ENCODE assay signal across 1 cellular context in the genomic region with DNA sequence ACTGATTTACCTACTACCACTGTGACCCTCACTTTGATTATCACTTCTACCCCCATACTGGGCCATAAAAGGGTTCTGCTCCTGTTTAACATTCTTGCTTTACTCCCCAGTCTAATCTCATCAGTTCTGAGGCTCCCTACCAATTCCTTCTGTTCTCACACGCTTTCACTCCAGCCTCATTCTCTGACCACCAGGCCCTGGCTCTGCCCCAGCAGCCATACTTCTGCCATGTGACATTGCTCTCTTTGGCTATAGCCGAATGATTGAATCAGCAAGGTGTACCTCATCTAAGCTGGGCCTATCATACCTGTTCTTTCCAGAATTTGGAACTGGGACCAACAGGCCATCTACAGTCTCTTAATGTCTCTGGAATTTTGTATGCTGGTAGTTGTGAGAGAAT.
TF ChIP-seq lines count a peak whose summit lies in the region.

No MANE protein-coding gene starts in this region.

TF ChIP-seq in GM23338, 12 proteins besides CTCF, POLR2A, EP300 and RAD21 (continued from another document):
- TF ChIP-seq, protein P1, sequence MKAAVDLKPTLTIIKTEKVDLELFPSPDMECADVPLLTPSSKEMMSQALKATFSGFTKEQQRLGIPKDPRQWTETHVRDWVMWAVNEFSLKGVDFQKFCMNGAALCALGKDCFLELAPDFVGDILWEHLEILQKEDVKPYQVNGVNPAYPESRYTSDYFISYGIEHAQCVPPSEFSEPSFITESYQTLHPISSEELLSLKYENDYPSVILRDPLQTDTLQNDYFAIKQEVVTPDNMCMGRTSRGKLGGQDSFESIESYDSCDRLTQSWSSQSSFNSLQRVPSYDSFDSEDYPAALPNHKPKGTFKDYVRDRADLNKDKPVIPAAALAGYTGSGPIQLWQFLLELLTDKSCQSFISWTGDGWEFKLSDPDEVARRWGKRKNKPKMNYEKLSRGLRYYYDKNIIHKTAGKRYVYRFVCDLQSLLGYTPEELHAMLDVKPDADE (IDR thresholded peaks at IDR 0.05) = no peak
- TF ChIP-seq CREB1 (CRISPR knock-in tag; IDR thresholded peaks at IDR 0.05; ENCODE audit: low read depth) (no peak), NANOG (IDR thresholded peaks at IDR 0.05; ENCODE audit: borderline replicate concordance) (no peak), POLR2AphosphoS5 (IDR thresholded peaks at IDR 0.05; ENCODE audit: low read depth) (no peak), EZH2phosphoT487 (IDR thresholded peaks at IDR 0.05; ENCODE audit: unreplicated experiment) (no peak), ZNF331 (CRISPR knock-in tag; IDR thresholded peaks at IDR 0.05; ENCODE audit: low read depth) (no peak), ZNF114 (CRISPR knock-in tag; IDR thresholded peaks at IDR 0.05) (no peak)
- TF ChIP-seq, protein P2, sequence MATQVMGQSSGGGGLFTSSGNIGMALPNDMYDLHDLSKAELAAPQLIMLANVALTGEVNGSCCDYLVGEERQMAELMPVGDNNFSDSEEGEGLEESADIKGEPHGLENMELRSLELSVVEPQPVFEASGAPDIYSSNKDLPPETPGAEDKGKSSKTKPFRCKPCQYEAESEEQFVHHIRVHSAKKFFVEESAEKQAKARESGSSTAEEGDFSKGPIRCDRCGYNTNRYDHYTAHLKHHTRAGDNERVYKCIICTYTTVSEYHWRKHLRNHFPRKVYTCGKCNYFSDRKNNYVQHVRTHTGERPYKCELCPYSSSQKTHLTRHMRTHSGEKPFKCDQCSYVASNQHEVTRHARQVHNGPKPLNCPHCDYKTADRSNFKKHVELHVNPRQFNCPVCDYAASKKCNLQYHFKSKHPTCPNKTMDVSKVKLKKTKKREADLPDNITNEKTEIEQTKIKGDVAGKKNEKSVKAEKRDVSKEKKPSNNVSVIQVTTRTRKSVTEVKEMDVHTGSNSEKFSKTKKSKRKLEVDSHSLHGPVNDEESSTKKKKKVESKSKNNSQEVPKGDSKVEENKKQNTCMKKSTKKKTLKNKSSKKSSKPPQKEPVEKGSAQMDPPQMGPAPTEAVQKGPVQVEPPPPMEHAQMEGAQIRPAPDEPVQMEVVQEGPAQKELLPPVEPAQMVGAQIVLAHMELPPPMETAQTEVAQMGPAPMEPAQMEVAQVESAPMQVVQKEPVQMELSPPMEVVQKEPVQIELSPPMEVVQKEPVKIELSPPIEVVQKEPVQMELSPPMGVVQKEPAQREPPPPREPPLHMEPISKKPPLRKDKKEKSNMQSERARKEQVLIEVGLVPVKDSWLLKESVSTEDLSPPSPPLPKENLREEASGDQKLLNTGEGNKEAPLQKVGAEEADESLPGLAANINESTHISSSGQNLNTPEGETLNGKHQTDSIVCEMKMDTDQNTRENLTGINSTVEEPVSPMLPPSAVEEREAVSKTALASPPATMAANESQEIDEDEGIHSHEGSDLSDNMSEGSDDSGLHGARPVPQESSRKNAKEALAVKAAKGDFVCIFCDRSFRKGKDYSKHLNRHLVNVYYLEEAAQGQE (IDR thresholded peaks at IDR 0.05; ENCODE audit: unreplicated experiment) = no peak
- TF ChIP-seq, protein P3, sequence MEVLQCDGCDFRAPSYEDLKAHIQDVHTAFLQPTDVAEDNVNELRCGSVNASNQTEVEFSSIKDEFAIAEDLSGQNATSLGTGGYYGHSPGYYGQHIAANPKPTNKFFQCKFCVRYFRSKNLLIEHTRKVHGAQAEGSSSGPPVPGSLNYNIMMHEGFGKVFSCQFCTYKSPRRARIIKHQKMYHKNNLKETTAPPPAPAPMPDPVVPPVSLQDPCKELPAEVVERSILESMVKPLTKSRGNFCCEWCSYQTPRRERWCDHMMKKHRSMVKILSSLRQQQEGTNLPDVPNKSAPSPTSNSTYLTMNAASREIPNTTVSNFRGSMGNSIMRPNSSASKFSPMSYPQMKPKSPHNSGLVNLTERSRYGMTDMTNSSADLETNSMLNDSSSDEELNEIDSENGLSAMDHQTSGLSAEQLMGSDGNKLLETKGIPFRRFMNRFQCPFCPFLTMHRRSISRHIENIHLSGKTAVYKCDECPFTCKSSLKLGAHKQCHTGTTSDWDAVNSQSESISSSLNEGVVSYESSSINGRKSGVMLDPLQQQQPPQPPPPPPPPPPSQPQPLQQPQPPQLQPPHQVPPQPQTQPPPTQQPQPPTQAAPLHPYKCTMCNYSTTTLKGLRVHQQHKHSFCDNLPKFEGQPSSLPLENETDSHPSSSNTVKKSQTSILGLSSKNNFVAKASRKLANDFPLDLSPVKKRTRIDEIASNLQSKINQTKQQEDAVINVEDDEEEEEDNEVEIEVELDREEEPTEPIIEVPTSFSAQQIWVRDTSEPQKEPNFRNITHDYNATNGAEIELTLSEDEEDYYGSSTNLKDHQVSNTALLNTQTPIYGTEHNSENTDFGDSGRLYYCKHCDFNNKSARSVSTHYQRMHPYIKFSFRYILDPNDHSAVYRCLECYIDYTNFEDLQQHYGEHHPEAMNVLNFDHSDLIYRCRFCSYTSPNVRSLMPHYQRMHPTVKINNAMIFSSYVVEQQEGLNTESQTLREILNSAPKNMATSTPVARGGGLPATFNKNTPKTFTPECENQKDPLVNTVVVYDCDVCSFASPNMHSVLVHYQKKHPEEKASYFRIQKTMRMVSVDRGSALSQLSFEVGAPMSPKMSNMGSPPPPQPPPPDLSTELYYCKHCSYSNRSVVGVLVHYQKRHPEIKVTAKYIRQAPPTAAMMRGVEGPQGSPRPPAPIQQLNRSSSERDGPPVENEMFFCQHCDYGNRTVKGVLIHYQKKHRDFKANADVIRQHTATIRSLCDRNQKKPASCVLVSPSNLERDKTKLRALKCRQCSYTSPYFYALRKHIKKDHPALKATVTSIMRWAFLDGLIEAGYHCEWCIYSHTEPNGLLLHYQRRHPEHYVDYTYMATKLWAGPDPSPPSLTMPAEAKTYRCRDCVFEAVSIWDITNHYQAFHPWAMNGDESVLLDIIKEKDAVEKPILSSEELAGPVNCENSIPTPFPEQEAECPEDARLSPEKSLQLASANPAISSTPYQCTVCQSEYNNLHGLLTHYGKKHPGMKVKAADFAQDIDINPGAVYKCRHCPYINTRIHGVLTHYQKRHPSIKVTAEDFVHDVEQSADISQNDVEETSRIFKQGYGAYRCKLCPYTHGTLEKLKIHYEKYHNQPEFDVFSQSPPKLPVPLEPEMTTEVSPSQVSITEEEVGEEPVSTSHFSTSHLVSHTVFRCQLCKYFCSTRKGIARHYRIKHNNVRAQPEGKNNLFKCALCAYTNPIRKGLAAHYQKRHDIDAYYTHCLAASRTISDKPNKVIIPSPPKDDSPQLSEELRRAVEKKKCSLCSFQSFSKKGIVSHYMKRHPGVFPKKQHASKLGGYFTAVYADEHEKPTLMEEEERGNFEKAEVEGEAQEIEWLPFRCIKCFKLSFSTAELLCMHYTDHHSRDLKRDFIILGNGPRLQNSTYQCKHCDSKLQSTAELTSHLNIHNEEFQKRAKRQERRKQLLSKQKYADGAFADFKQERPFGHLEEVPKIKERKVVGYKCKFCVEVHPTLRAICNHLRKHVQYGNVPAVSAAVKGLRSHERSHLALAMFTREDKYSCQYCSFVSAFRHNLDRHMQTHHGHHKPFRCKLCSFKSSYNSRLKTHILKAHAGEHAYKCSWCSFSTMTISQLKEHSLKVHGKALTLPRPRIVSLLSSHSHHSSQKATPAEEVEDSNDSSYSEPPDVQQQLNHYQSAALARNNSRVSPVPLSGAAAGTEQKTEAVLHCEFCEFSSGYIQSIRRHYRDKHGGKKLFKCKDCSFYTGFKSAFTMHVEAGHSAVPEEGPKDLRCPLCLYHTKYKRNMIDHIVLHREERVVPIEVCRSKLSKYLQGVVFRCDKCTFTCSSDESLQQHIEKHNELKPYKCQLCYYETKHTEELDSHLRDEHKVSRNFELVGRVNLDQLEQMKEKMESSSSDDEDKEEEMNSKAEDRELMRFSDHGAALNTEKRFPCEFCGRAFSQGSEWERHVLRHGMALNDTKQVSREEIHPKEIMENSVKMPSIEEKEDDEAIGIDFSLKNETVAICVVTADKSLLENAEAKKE (CRISPR knock-in tag; IDR thresholded peaks at IDR 0.05) = no peak
TF ChIP-seq in GM23338: peak in this region for 0.
